In the genomic region with DNA sequence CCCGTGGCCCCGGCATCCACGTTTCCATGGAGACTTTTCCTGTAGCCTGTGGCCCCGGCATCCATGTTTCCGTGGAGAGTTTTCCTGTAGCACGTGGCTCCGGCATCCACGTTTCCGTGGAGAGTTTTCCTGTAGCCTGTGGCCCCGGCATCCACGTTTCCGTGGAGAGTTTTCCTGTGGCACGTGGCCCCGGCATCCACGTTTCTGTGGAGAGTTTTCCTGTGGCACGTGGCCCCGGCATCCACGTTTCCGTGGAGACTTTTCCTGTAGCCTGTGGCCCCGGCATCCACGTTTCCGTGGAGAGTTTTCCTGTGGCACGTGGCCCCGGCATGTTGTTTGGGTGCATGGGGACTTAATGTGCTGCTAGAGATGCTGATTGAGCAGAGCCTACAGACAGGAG, we compare ENCODE assay signal across 7 cellular contexts. TPM values are rescaled to one million over a fixed set of nuclear protein-coding genes. Genes with fewer than 3 reads are reported as not detected.
DNase-seq lines count a peak whose midpoint lies in the region; FAIRE-seq and TF ChIP-seq lines count a peak whose summit lies in the region.
"Not testable (repeated sequence)": the region's sequence is repeated elsewhere in the genome, so short reads cannot be mapped to it uniquely, and the experiment has no call there.
"Had no signal": no experiment of that assay in that cellular context is flagged by ENCODE, and none has a peak within 500 bp of the region (broad histone marks: within the 10 kb centered on the region; RNA-seq: fewer than 3 reads in every experiment).

No MANE protein-coding gene starts in this region.

- not testable (repeated sequence) for H3K9ac ChIP-seq in H1 (replicated peaks in 1 of 4; ENCODE audit: extremely low read depth in 1 of 4, low read depth in 3 of 4, low read length in 3 of 4); kidney (ENCODE audit: low read length in 2 of 2); mesendoderm (ENCODE audit: low read length)

- H2BK5ac ChIP-seq in H1 (ENCODE audit: low read depth, low read length) = 0 out of 2 replicates have a peak overlapping the region, but pooled peaks have one; percentile 41
- H2BK5ac ChIP-seq in mesendoderm (ENCODE audit: low read length) = not testable (repeated sequence)

- H2BK120ac ChIP-seq in H1 (replicated peaks; ENCODE audit: low read depth, low read length); mesendoderm (ENCODE audit: low read depth, low read length): not testable (repeated sequence)

- POLR2A ChIA-PET in H1 (lab: Charles Lee; ENCODE audit: partially characterized antibody) = not testable (repeated sequence)

- H2BK15ac ChIP-seq in H1 (ENCODE audit: low read length); mesendoderm (replicated peaks; ENCODE audit: low read depth): not testable (repeated sequence)

- H3K9me3 ChIP-seq in H1 (ENCODE audit: insufficient read depth in 2 of 2, low read depth in 1 of 2, low read length in 1 of 2) = peaks cover 0 to 11% of the 10 kb centered on the region in 2 experiments; a peak in 2 of 4 replicates
- H3K9me3 ChIP-seq in kidney (ENCODE audit: control insufficient read depth in 1 of 2, low read length in 2 of 2) = not testable (repeated sequence)

- H3K4ac ChIP-seq in H1 (replicated peaks; ENCODE audit: insufficient read length, low read depth, low read length); mesendoderm (ENCODE audit: low read depth, low read length): not testable (repeated sequence)

- 91% methylated on average over 22 of the region's 24 CpGs; no CpG with 5 or more reads in 1 of the 2 experiments for WGBS in H1 (ENCODE audit: extremely low coverage in 1 of 2, insufficient coverage in 1 of 2, insufficient read length in 1 of 2, insufficient replicate concordance in 2 of 2, low coverage in 1 of 2, low lambda C conversion rate in 2 of 2, missing lambda C conversion rate in 1 of 2), 2 experiments
- no CpG with 5 or more reads among the region's 24 CpGs for WGBS in mesendoderm (ENCODE audit: extremely low coverage, insufficient coverage, low lambda C conversion rate)

- not testable (repeated sequence) for H2BK20ac ChIP-seq in H1 (ENCODE audit: low read length)

- H2AFZ ChIP-seq in H1 (ENCODE audit: low read length) = not testable (repeated sequence)

- not testable (repeated sequence) for H3K27me3 ChIP-seq in H1 (replicated peaks in 1 of 4; ENCODE audit: control insufficient read depth in 3 of 4, extremely low read depth in 1 of 4, insufficient read depth in 3 of 4, low read length in 3 of 4); mesendoderm (ENCODE audit: insufficient read depth, low read length, poor library complexity)

- not testable (repeated sequence) for TF ChIP-seq POLR2A in H1 (IDR thresholded peaks at IDR 0.05; ENCODE audit: control extremely low read depth in 1 of 2, low read depth in 2 of 2, low read length in 2 of 2)

- H3K36me3 ChIP-seq in H1 (ENCODE audit: control insufficient read depth in 2 of 4, insufficient read depth in 4 of 4, low read length in 3 of 4); kidney (ENCODE audit: control insufficient read depth in 1 of 2, insufficient read depth in 2 of 2, low read length in 2 of 2); mesendoderm (ENCODE audit: control insufficient read depth, insufficient read depth, low read length): not testable (repeated sequence)

- not testable (repeated sequence) for H4K5ac ChIP-seq in H1 (ENCODE audit: insufficient read length, low read depth, low read length); mesendoderm (ENCODE audit: low read length)

- H3K18ac ChIP-seq in H1 (ENCODE audit: extremely low read depth, low read length); mesendoderm (ENCODE audit: low read length): not testable (repeated sequence)

- H4K91ac ChIP-seq in H1 (replicated peaks; ENCODE audit: insufficient read length, low read length) = not testable (repeated sequence)

- H3K4me3 ChIP-seq in H1 (ENCODE audit: extremely low read depth in 1 of 4, insufficient read depth in 2 of 4, low read depth in 3 of 4, low read length in 4 of 4); kidney (ENCODE audit: low read length in 2 of 2); mesendoderm (ENCODE audit: low read length): not testable (repeated sequence)

- not testable (repeated sequence) for H3K79me1 ChIP-seq in H1 (ENCODE audit: low read depth, low read length); mesendoderm (ENCODE audit: low read length)

- not testable (repeated sequence) for H3K79me2 ChIP-seq in H1 (ENCODE audit: control insufficient read depth in 1 of 2, insufficient read depth in 2 of 2, low read length in 2 of 2); mesendoderm (ENCODE audit: control insufficient read depth, insufficient read depth, low read length)

- intact Hi-C loops in kidney (cut with DNase I) = not testable (repeated sequence)

- H2AK5ac ChIP-seq in H1 (ENCODE audit: low read depth, low read length); mesendoderm (ENCODE audit: low read length): not testable (repeated sequence)

- not testable (repeated sequence) for TF ChIP-seq RAD21 in H1 (IDR thresholded peaks at IDR 0.05 in 1 of 2, conservative IDR thresholded peaks at IDR 0.05 in 1 of 2; ENCODE audit: low read depth in 2 of 2, low read length in 2 of 2)

- TF ChIP-seq EP300 in H1 (IDR thresholded peaks at IDR 0.05; ENCODE audit: borderline replicate concordance in 1 of 2, low read depth in 2 of 2, low read length in 2 of 2) = not testable (repeated sequence)

- H3K56ac ChIP-seq in H1 (replicated peaks; ENCODE audit: insufficient read length, low read depth, low read length); mesendoderm (ENCODE audit: low read length): not testable (repeated sequence)

- H3K23me2 ChIP-seq in H1 (ENCODE audit: low read depth, low read length) = not testable (repeated sequence)

- not testable (repeated sequence) for H3K27ac ChIP-seq in H1 (ENCODE audit: low read depth, low read length); kidney (ENCODE audit: low read depth in 2 of 2, low read length in 2 of 2); mesendoderm (ENCODE audit: low read depth, low read length)

- not testable (repeated sequence) for H3K14ac ChIP-seq in H1 (ENCODE audit: insufficient read length)

- peaks cover 9 to 29% (median 14%) of the 10 kb centered on the region in 4 experiments for H3K4me1 ChIP-seq in H1 (replicated peaks in 1 of 4; ENCODE audit: control insufficient read depth in 3 of 4, insufficient read depth in 4 of 4, low read length in 3 of 4)
- not testable (repeated sequence) for H3K4me1 ChIP-seq in kidney (ENCODE audit: control insufficient read depth in 1 of 2, insufficient read depth in 1 of 2, low read depth in 1 of 2, low read length in 2 of 2); mesendoderm (ENCODE audit: control insufficient read depth, low read depth, low read length)

- not testable (repeated sequence) for H4K8ac ChIP-seq in H1 (ENCODE audit: extremely low read depth, insufficient read depth, low read length); mesendoderm (ENCODE audit: low read depth, low read length)

- not testable (repeated sequence) for TF ChIP-seq CTCF in H1 (IDR thresholded peaks at IDR 0.05; ENCODE audit: control extremely low read depth in 1 of 3, insufficient read depth in 1 of 3, low read depth in 1 of 3, low read length in 3 of 3); kidney (IDR thresholded peaks at IDR 0.05; ENCODE audit: borderline replicate concordance, extremely low read depth, insufficient read depth)

- H4K20me1 ChIP-seq in H1 (replicated peaks in 1 of 2; ENCODE audit: control insufficient read depth in 1 of 2, insufficient read depth in 2 of 2, low read length in 2 of 2) = not testable (repeated sequence)

- not testable (repeated sequence) for DNase-seq in HTR-8/SVneo (ENCODE audit: insufficient read length, low spot score); H1 (ENCODE audit: low read depth in 1 of 2, low spot score in 2 of 2)
- DNase-seq in kidney (peak; percentile 12), mesendoderm (peak; percentile 27)

- H2BK12ac ChIP-seq in H1 (ENCODE audit: low read depth, low read length) = 0 out of 2 replicates have a peak overlapping the region, but pooled peaks have one; percentile 71

- H3K23ac ChIP-seq in H1 (ENCODE audit: insufficient read length); mesendoderm (ENCODE audit: low read length): not testable (repeated sequence)

- H3K4me2 ChIP-seq in H1 (ENCODE audit: insufficient read depth in 1 of 2, low read depth in 2 of 2, low read length in 2 of 2); mesendoderm (ENCODE audit: low read length): not testable (repeated sequence)

- peak; percentile 81 for FAIRE-seq in HTR-8/SVneo (lab: Jason Lieb, UNC)
- FAIRE-seq in H1 (lab: Jason Lieb, UNC); kidney (lab: Jason Lieb, UNC): not testable (repeated sequence)

- CTCF ChIA-PET in H1 (lab: Charles Lee; ENCODE audit: partially characterized antibody) = not testable (repeated sequence)

TF ChIP-seq in H1, 55 proteins besides CTCF, POLR2A, EP300 and RAD21:
- peak; percentile 96 for TF ChIP-seq EGR1 (IDR thresholded peaks at IDR 0.05; ENCODE audit: borderline replicate concordance, low read depth, low read length)

RNA-seq across cellular contexts. Expression of a gene that starts 23.0 kb away (rescaled TPM):
- 1.1 and 2.0 TPM in 2 replicates for total RNA-seq in H1 (2021; fragmentation: NEBNext Ultra II Directional; extraction: Animal tissue kit (Norgen Biotek cat#: 25700))
- polyA plus RNA-seq in H1 (2011; rRNA removed) (0.63 and 1.0 TPM in 2 replicates), kidney (ENCODE audit: insufficient read depth, low read depth, low replicate concordance) (not detected)
- polyA plus RNA-seq in H1 (2011; cell fraction: cytosol; rRNA removed) = 0.96 TPM
- 2.8 TPM for polyA plus RNA-seq in H1 (2011; cell fraction: nucleus; rRNA removed)
- 0.51 to 1.5 TPM (median 1.1 TPM) in 4 replicates for polyA plus RNA-seq in H1 (2012, experiment 1 of 2)
- polyA plus RNA-seq in H1 (2012, experiment 2 of 2) = 0.24 TPM
- 1.2 TPM for polyA plus RNA-seq in H1 (2013, experiment 1 of 2)
- polyA plus RNA-seq in H1 (2013, experiment 2 of 2) = 0.90 TPM
- 0.88 and 0.95 TPM in 2 replicates for polyA minus RNA-seq in H1 (2011; rRNA and poly(A)+ RNA removed)
- polyA minus RNA-seq in H1 (2011; cell fraction: cytosol; rRNA and poly(A)+ RNA removed) = 1.3 TPM
- polyA minus RNA-seq in H1 (2011; cell fraction: nucleus; rRNA and poly(A)+ RNA removed) = 1.00 TPM
- not detected for total RNA-seq in kidney
- polyA plus RNA-seq in mesendoderm (2013, experiment 1 of 2) = 0.32 TPM
- polyA plus RNA-seq in mesendoderm (2013, experiment 2 of 2) = 0.31 TPM
- total RNA-seq: A673; CD8-positive, alpha-beta T cell had no signal
- polyA plus RNA-seq: AG04450 had no signal
